28 cellular contexts compared by ENCODE assay signal in genomic region chr18:39773656-39774055, GRCh38.
"Had no signal": no experiment of that assay in that cellular context is flagged by ENCODE, and none has a peak within 500 bp of the region (broad histone marks: within the 10 kb centered on the region; RNA-seq: fewer than 3 reads in every experiment).

No MANE protein-coding gene starts in this region.

- H3K36me3 ChIP-seq: brain microvascular endothelial cell, gastrocnemius medialis, lower lobe of right lung, uterus had no signal

- H3K4me3 Mint-ChIP-seq: activated CD4-positive, alpha-beta T cell treated with anti-CD3 and anti-CD28 coated beads, Interleukin-2, amount 10 ng/mL, durations not matched to agents 7 days and 5 days; activated CD8-positive, alpha-beta memory T cell treated with anti-CD3 and anti-CD28 coated beads, Interleukin-2, amount 10 ng/mL, durations not matched to agents 7 days and 5 days; activated CD8-positive, alpha-beta T cell treated with anti-CD3 and anti-CD28 coated beads for 36 hours; activated naive CD8-positive, alpha-beta T cell treated with anti-CD3 and anti-CD28 coated beads, Interleukin-2, amount 50 U/mL, for 24 hours; activated T-helper 1 cell treated with anti-CD3 and anti-CD28 coated beads, Interleukin-12 subunit alpha, Interleukin-12 subunit beta, Interleukin-2, Interleukin-4 antibody, amounts not matched to agents 30 ng/mL and 10 ng/mL and 1 ng/mL, durations not matched to agents 14 hours and 24 hours and 36 hours; effector memory CD8-positive, alpha-beta T cell; nephron progenitor cell; T-helper 1 cell treated with Interleukin-12 subunit alpha and Interleukin-12 subunit beta and Interleukin-4 antibody, amounts not matched to agents 30 μg/mL and 1 μg/mL, for 36 hours had no signal

- H3K27me3 ChIP-seq: brain microvascular endothelial cell, gastrocnemius medialis, testis, uterus had no signal

- H3K9me3 Mint-ChIP-seq: activated CD8-positive, alpha-beta T cell treated with anti-CD3 and anti-CD28 coated beads for 36 hours; activated T-helper 1 cell treated with anti-CD3 and anti-CD28 coated beads, Interleukin-12 subunit alpha, Interleukin-12 subunit beta, Interleukin-2, Interleukin-4 antibody, amounts not matched to agents 30 ng/mL and 10 ng/mL and 1 ng/mL, durations not matched to agents 14 hours and 24 hours and 36 hours; nephron progenitor cell; T-helper 1 cell treated with Interleukin-12 subunit alpha and Interleukin-12 subunit beta and Interleukin-4 antibody, amounts not matched to agents 30 μg/mL and 1 μg/mL, for 36 hours had no signal

- H3K4me1 ChIP-seq: gastrocnemius medialis, lower lobe of right lung, uterus had no signal

- H3K4me3 ChIP-seq: gastrocnemius medialis, lower lobe of right lung, mucosa of descending colon, testis, uterus had no signal

- H3K27ac Mint-ChIP-seq: activated CD4-positive, alpha-beta T cell treated with anti-CD3 and anti-CD28 coated beads, Interleukin-2, amount 10 ng/mL, durations not matched to agents 7 days and 5 days; activated CD8-positive, alpha-beta memory T cell treated with anti-CD3 and anti-CD28 coated beads, Interleukin-2, amount 10 ng/mL, durations not matched to agents 7 days and 5 days; activated CD8-positive, alpha-beta T cell treated with anti-CD3 and anti-CD28 coated beads for 36 hours; activated naive CD8-positive, alpha-beta T cell treated with anti-CD3 and anti-CD28 coated beads, Interleukin-2, amount 50 U/mL, for 24 hours; activated T-helper 1 cell treated with anti-CD3 and anti-CD28 coated beads, Interleukin-12 subunit alpha, Interleukin-12 subunit beta, Interleukin-2, Interleukin-4 antibody, amounts not matched to agents 30 ng/mL and 10 ng/mL and 1 ng/mL, durations not matched to agents 14 hours and 24 hours and 36 hours; effector memory CD8-positive, alpha-beta T cell; nephron progenitor cell; T-helper 1 cell treated with Interleukin-12 subunit alpha and Interleukin-12 subunit beta and Interleukin-4 antibody, amounts not matched to agents 30 μg/mL and 1 μg/mL, for 36 hours had no signal

- H3K27ac ChIP-seq: brain microvascular endothelial cell, gastrocnemius medialis, lower lobe of right lung, testis, uterus, VCaP had no signal

- H3K36me3 Mint-ChIP-seq: activated CD8-positive, alpha-beta memory T cell treated with anti-CD3 and anti-CD28 coated beads, Interleukin-2, amount 10 ng/mL, durations not matched to agents 7 days and 5 days had no signal

- DNase-seq: activated CD4-positive, alpha-beta T cell treated with anti-CD3 and anti-CD28 coated beads, Interleukin-2, amount 10 ng/mL, durations not matched to agents 7 days and 5 days; activated CD8-positive, alpha-beta memory T cell treated with anti-CD3 and anti-CD28 coated beads, Interleukin-2, amount 10 ng/mL, durations not matched to agents 7 days and 5 days; activated CD8-positive, alpha-beta T cell treated with anti-CD3 and anti-CD28 coated beads for 36 hours; activated gamma-delta T cell; activated naive CD4-positive, alpha-beta T cell treated with anti-CD3 and anti-CD28 coated beads, Interleukin-2, amount 50 U/mL, for 16 hours; activated naive CD8-positive, alpha-beta T cell treated with anti-CD3 and anti-CD28 coated beads, Interleukin-2, amount 50 U/mL, for 24 hours; activated T-cell treated with anti-CD3 and anti-CD28 coated beads for 4 hours; brain microvascular endothelial cell; central memory CD4-positive, alpha-beta T cell; effector memory CD8-positive, alpha-beta T cell; gastrocnemius medialis; kidney; lower lobe of right lung; mesendoderm; mucosa of descending colon; nephron progenitor cell; occipital lobe; stimulated activated CD4-positive, alpha-beta T cell treated with anti-CD3 and anti-CD28 coated beads, Interleukin-2, amount 100 ng/mL, for 48 hours; stimulated activated naive CD4-positive, alpha-beta T cell; testis; trophoblast cell; uterus had no signal

- ATAC-seq: activated CD4-positive, CD25-positive, alpha-beta regulatory T cell treated with anti-CD3 and anti-CD28 coated beads, Interleukin-2, amount 50 U/mL, for 24 hours; activated CD8-positive, alpha-beta memory T cell treated with anti-CD3 and anti-CD28 coated beads, Interleukin-2, amount 10 ng/mL, durations not matched to agents 7 days and 5 days; activated CD8-positive, alpha-beta T cell treated with anti-CD3 and anti-CD28 coated beads for 36 hours; activated naive CD8-positive, alpha-beta T cell treated with anti-CD3 and anti-CD28 coated beads, Interleukin-2, amount 50 U/mL, for 24 hours; effector memory CD8-positive, alpha-beta T cell; gastrocnemius medialis; left lobe of liver; lower lobe of right lung; mucosa of descending colon; sciatic nerve had no signal

- H3K27me3 Mint-ChIP-seq: activated CD4-positive, alpha-beta T cell treated with anti-CD3 and anti-CD28 coated beads, Interleukin-2, amount 10 ng/mL, durations not matched to agents 7 days and 5 days; activated CD8-positive, alpha-beta memory T cell treated with anti-CD3 and anti-CD28 coated beads, Interleukin-2, amount 10 ng/mL, durations not matched to agents 7 days and 5 days; activated CD8-positive, alpha-beta T cell treated with anti-CD3 and anti-CD28 coated beads for 36 hours; activated naive CD8-positive, alpha-beta T cell treated with anti-CD3 and anti-CD28 coated beads, Interleukin-2, amount 50 U/mL, for 24 hours; effector memory CD8-positive, alpha-beta T cell had no signal

- H3K9me3 ChIP-seq: gastrocnemius medialis, lower lobe of right lung, mucosa of descending colon, testis, uterus had no signal

- H3K4me1 Mint-ChIP-seq: activated CD4-positive, alpha-beta T cell treated with anti-CD3 and anti-CD28 coated beads, Interleukin-2, amount 10 ng/mL, durations not matched to agents 7 days and 5 days; activated CD8-positive, alpha-beta memory T cell treated with anti-CD3 and anti-CD28 coated beads, Interleukin-2, amount 10 ng/mL, durations not matched to agents 7 days and 5 days; activated naive CD8-positive, alpha-beta T cell treated with anti-CD3 and anti-CD28 coated beads, Interleukin-2, amount 50 U/mL, for 24 hours had no signal
